ENCODE assay signal across 22 cellular contexts in genomic region chr16:19618876-19619275, GRCh38.
"Had no signal": no experiment of that assay in that cellular context is flagged by ENCODE, and none has a peak within 500 bp of the region (broad histone marks: within the 10 kb centered on the region; RNA-seq: fewer than 3 reads in every experiment).

No MANE protein-coding gene starts in this region.

- H3K9me3 Mint-ChIP-seq: mesothelial cell of epicardium had no signal

- H3K27me3 ChIP-seq: dorsolateral prefrontal cortex, esophagus squamous epithelium, gastrocnemius medialis, heart right ventricle, left lung had no signal

- H3K4me3 ChIP-seq: coronary artery, dorsolateral prefrontal cortex, esophagus squamous epithelium, gastrocnemius medialis, heart right ventricle, left lung, lower lobe of right lung, mucosa of descending colon had no signal

- DNase-seq: dermis blood vessel endothelial cell; dorsolateral prefrontal cortex; effector CD4-positive, alpha-beta T cell; effector memory CD4-positive, alpha-beta T cell; erythroblast; esophagus squamous epithelium; foreskin fibroblast; foreskin melanocyte; gastrocnemius medialis; glutamatergic neuron; heart right ventricle; hippocampal formation; left cardiac atrium; left lung; left ventricle myocardium superior; lower lobe of right lung; mesenchymal stem cell; mucosa of descending colon had no signal

- ATAC-seq: esophagus mucosa, gastrocnemius medialis, heart right ventricle, left cardiac atrium, left lung, left ventricle myocardium superior, lower lobe of right lung, mucosa of descending colon had no signal

- H3K4me1 ChIP-seq: esophagus squamous epithelium, gastrocnemius medialis, heart right ventricle, left lung, lower lobe of right lung had no signal

- H3K9me3 ChIP-seq: esophagus squamous epithelium, gastrocnemius medialis, heart right ventricle, left lung, lower lobe of right lung, mucosa of descending colon had no signal

- H3K4me3 Mint-ChIP-seq: mesothelial cell of epicardium had no signal

- H3K27ac ChIP-seq: coronary artery, epithelial cell of prostate, esophagus squamous epithelium, gastrocnemius medialis, heart right ventricle, left lung, lower lobe of right lung had no signal

- H3K27ac Mint-ChIP-seq: mesothelial cell of epicardium had no signal

- H3K4me1 Mint-ChIP-seq: mesothelial cell of epicardium had no signal
